In genomic region chrX:37905436-37906147, GRCh38 we compare ENCODE assay signal across 8 cellular contexts. TPM values are rescaled to one million over a fixed set of nuclear protein-coding genes. Genes with fewer than 3 reads are reported as not detected.
DNase-seq lines count a peak whose midpoint lies in the region; ATAC-seq and TF ChIP-seq lines count a peak whose summit lies in the region.

No MANE protein-coding gene starts in this region.

- H3K36me3 ChIP-seq in HCT116 (ENCODE audit: control insufficient read depth in 1 of 2, insufficient read depth in 2 of 2, low read length in 2 of 2): no peaks in the 10 kb centered on the region
- no peaks in the 10 kb centered on the region for H3K36me3 ChIP-seq in WERI-Rb-1
- H3K36me3 ChIP-seq in left ventricle myocardium inferior: no peaks in the 10 kb centered on the region

- peak; percentile 90 for ATAC-seq in HCT116
- ATAC-seq in HG03097 (IDR thresholded peaks at IDR 0.05; ENCODE audit: low FRiP score, unreplicated experiment): no peak
- no peak for ATAC-seq in HG03159 (IDR thresholded peaks at IDR 0.05; ENCODE audit: unreplicated experiment)
- ATAC-seq in GM21526 (IDR thresholded peaks at IDR 0.05; ENCODE audit: low FRiP score, unreplicated experiment): no peak

- H3K4me1 ChIP-seq in HCT116 (ENCODE audit: control insufficient read depth in 1 of 2, insufficient read depth in 2 of 2, low read length in 2 of 2): peaks cover 2 to 16% of the 10 kb centered on the region in 2 experiments; a peak in 2 of 4 replicates
- H3K4me1 ChIP-seq in left ventricle myocardium inferior: no peaks in the 10 kb centered on the region

- H4K20me1 ChIP-seq in HCT116 (ENCODE audit: insufficient read depth): no peaks in the 10 kb centered on the region

- H3K4me3 ChIP-seq in HCT116 (replicated peaks in 1 of 2; ENCODE audit: low read depth in 1 of 2, low read length in 2 of 2) (peak overlapping the region; percentile 16 to 38), WERI-Rb-1 (ENCODE audit: low read depth, low read length) (peak overlapping the region; percentile 25), left ventricle myocardium inferior (peak overlapping the region; percentile 50)

- no peak for DNase-seq in HCT116 (ENCODE audit: low read depth, low spot score)
- peak; percentile 34 for DNase-seq in WERI-Rb-1
- no peak for DNase-seq in left ventricle myocardium inferior
- peak; percentile 3 for DNase-seq in stimulated activated CD8-positive, alpha-beta memory T cell treated with anti-CD3 and anti-CD28 coated beads, Interleukin-4, amount 100 ng/mL, for 24 hours (ENCODE audit: low read depth)

- H3K27ac ChIP-seq in 22Rv1 (no peak overlapping the region), HCT116 (ENCODE audit: low read depth, low read length) (no peak overlapping the region), WERI-Rb-1 (no peak overlapping the region), left ventricle myocardium inferior (replicated peaks) (no peak overlapping the region)

- CTCF ChIA-PET in HCT116 (lab: Charles Lee): no interaction called here

- no peak overlapping the region for H2AFZ ChIP-seq in HCT116 (ENCODE audit: low read depth, low read length, poor library complexity, severe bottlenecking)

- H3K9me3 ChIP-seq in HCT116 (ENCODE audit: control insufficient read depth in 1 of 2, insufficient read depth in 1 of 2, low read depth in 1 of 2, low read length in 2 of 2) (no peaks in the 10 kb centered on the region), WERI-Rb-1 (ENCODE audit: severe bottlenecking) (no peaks in the 10 kb centered on the region), left ventricle myocardium inferior (replicated peaks) (no peaks in the 10 kb centered on the region)

- intact Hi-C loops in HCT116 (cut with micrococcal nuclease): no loop called here
- intact Hi-C loops in left ventricle myocardium inferior (cut with micrococcal nuclease): no loop called here

- H3K79me2 ChIP-seq in HCT116 (ENCODE audit: insufficient read depth, low read length): no peaks in the 10 kb centered on the region

- POLR2A ChIA-PET in HCT116 (lab: Charles Lee): no interaction called here

- BruUV-seq in HCT116 (replicated peaks; lab: Mats Ljungman, UMichigan): no TSS peak

- no peak for TF ChIP-seq POLR2A in HCT116 (IDR thresholded peaks at IDR 0.05; ENCODE audit: borderline replicate concordance, extremely low read depth, insufficient read depth, insufficient read length)

- no peak overlapping the region for H3K9ac ChIP-seq in HCT116 (ENCODE audit: low read length)

- peak overlapping the region; percentile 68 for H3K4me2 ChIP-seq in HCT116 (ENCODE audit: low read length)

- H3K27me3 ChIP-seq in HCT116 (ENCODE audit: insufficient read depth, low read length) (no peaks in the 10 kb centered on the region), WERI-Rb-1 (ENCODE audit: insufficient read depth, low read depth, severe bottlenecking) (peaks cover 20% of the 10 kb centered on the region), left ventricle myocardium inferior (ENCODE audit: low read depth) (peaks cover 9% of the 10 kb centered on the region)

- TF ChIP-seq CTCF in 22Rv1 (IDR thresholded peaks at IDR 0.05) (peak; percentile 33), HCT116 (IDR thresholded peaks at IDR 0.05 in 2 of 3, conservative IDR thresholded peaks at IDR 0.05 in 1 of 3; ENCODE audit: borderline replicate concordance in 1 of 3, insufficient read depth in 1 of 3, low read depth in 2 of 3, low read length in 2 of 3) (peak in 1 of 3 experiments; percentile 23; a peak in 3 of 6 replicates), WERI-Rb-1 (IDR thresholded peaks at IDR 0.05; ENCODE audit: low read depth, low read length) (peak; percentile 56), left ventricle myocardium inferior (IDR thresholded peaks at IDR 0.05; ENCODE audit: borderline replicate concordance) (peak; percentile 26)

- peak; percentile 51 for TF ChIP-seq RAD21 in HCT116 (IDR thresholded peaks at IDR 0.05; ENCODE audit: low read depth)

- H3K9me2 ChIP-seq in HCT116 (ENCODE audit: insufficient read depth): no peaks in the 10 kb centered on the region

- RAD21 ChIA-PET in HCT116 (lab: Charles Lee; ENCODE audit: low non-redundant PET in 1 of 2, low total read pairs in 2 of 2, uncharacterized antibody in 2 of 2, unreplicated experiment in 2 of 2): no interaction called here

TF ChIP-seq in HCT116, 20 proteins besides CTCF, POLR2A, EP300 and RAD21:
- TF ChIP-seq EGR1 (IDR thresholded peaks at IDR 0.05; ENCODE audit: low read depth): no peak
- TF ChIP-seq ZNF274 (IDR thresholded peaks at IDR 0.05; ENCODE audit: low read depth, low read length): no peak
- no peak for TF ChIP-seq POLR2AphosphoS5 (IDR thresholded peaks at IDR 0.05; ENCODE audit: low read depth, low read length)
- TF ChIP-seq, protein P1, sequence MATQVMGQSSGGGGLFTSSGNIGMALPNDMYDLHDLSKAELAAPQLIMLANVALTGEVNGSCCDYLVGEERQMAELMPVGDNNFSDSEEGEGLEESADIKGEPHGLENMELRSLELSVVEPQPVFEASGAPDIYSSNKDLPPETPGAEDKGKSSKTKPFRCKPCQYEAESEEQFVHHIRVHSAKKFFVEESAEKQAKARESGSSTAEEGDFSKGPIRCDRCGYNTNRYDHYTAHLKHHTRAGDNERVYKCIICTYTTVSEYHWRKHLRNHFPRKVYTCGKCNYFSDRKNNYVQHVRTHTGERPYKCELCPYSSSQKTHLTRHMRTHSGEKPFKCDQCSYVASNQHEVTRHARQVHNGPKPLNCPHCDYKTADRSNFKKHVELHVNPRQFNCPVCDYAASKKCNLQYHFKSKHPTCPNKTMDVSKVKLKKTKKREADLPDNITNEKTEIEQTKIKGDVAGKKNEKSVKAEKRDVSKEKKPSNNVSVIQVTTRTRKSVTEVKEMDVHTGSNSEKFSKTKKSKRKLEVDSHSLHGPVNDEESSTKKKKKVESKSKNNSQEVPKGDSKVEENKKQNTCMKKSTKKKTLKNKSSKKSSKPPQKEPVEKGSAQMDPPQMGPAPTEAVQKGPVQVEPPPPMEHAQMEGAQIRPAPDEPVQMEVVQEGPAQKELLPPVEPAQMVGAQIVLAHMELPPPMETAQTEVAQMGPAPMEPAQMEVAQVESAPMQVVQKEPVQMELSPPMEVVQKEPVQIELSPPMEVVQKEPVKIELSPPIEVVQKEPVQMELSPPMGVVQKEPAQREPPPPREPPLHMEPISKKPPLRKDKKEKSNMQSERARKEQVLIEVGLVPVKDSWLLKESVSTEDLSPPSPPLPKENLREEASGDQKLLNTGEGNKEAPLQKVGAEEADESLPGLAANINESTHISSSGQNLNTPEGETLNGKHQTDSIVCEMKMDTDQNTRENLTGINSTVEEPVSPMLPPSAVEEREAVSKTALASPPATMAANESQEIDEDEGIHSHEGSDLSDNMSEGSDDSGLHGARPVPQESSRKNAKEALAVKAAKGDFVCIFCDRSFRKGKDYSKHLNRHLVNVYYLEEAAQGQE (IDR thresholded peaks at IDR 0.05; ENCODE audit: low read depth): no peak
- TF ChIP-seq, protein P2, sequence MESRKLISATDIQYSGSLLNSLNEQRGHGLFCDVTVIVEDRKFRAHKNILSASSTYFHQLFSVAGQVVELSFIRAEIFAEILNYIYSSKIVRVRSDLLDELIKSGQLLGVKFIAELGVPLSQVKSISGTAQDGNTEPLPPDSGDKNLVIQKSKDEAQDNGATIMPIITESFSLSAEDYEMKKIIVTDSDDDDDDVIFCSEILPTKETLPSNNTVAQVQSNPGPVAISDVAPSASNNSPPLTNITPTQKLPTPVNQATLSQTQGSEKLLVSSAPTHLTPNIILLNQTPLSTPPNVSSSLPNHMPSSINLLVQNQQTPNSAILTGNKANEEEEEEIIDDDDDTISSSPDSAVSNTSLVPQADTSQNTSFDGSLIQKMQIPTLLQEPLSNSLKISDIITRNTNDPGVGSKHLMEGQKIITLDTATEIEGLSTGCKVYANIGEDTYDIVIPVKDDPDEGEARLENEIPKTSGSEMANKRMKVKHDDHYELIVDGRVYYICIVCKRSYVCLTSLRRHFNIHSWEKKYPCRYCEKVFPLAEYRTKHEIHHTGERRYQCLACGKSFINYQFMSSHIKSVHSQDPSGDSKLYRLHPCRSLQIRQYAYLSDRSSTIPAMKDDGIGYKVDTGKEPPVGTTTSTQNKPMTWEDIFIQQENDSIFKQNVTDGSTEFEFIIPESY (IDR thresholded peaks at IDR 0.05; ENCODE audit: extremely low read depth, insufficient replicate concordance, low read length): no peak
- TF ChIP-seq ELF1 (IDR thresholded peaks at IDR 0.05; ENCODE audit: borderline replicate concordance, low read depth): no peak
- no peak for TF ChIP-seq YY1 (IDR thresholded peaks at IDR 0.05; ENCODE audit: extremely low read depth, insufficient replicate concordance, low read depth, low read length)
- TF ChIP-seq SRF (IDR thresholded peaks at IDR 0.05; ENCODE audit: low read depth): no peak
- TF ChIP-seq, protein P3, sequence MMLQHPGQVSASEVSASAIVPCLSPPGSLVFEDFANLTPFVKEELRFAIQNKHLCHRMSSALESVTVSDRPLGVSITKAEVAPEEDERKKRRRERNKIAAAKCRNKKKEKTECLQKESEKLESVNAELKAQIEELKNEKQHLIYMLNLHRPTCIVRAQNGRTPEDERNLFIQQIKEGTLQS (IDR thresholded peaks at IDR 0.05): no peak
- TF ChIP-seq CBX3 (IDR thresholded peaks at IDR 0.05; ENCODE audit: low read depth): no peak
- no peak for TF ChIP-seq EZH2phosphoT487 (IDR thresholded peaks at IDR 0.05; ENCODE audit: borderline replicate concordance)
- TF ChIP-seq CEBPB (IDR thresholded peaks at IDR 0.05; ENCODE audit: low read depth): no peak
- TF ChIP-seq, protein P4, sequence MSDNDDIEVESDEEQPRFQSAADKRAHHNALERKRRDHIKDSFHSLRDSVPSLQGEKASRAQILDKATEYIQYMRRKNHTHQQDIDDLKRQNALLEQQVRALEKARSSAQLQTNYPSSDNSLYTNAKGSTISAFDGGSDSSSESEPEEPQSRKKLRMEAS (IDR thresholded peaks at IDR 0.05): no peak
- no peak for TF ChIP-seq FOSL1 (IDR thresholded peaks at IDR 0.05; ENCODE audit: low read depth)
- TF ChIP-seq SP1 (IDR thresholded peaks at IDR 0.05; ENCODE audit: low read depth): no peak
- TF ChIP-seq EZH2 (IDR thresholded peaks at IDR 0.05): no peak
TF ChIP-seq in HCT116: peak in this region for 0.

RNA-seq across cellular contexts. Expression of gene DYNLT3, which starts 58.2 kb away (rescaled TPM):
- total RNA-seq in HCT116 (2021; ENCODE audit: unreplicated experiment) (20.9 TPM), left ventricle myocardium inferior (17.6 TPM)
- 8.7 and 10.0 TPM in 2 replicates for polyA plus RNA-seq in HCT116 (2012)

Comparison
In these comparisons a context has a peak if more than half of its experiments do, and no peak if none do; other contexts are left out.
1. DNase-seq: peak in WERI-Rb-1 (single experiment) and stimulated activated CD8-positive, alpha-beta memory T cell treated with anti-CD3 and anti-CD28 coated beads, Interleukin-4, amount 100 ng/mL, for 24 hours (single experiment); none in HCT116 (single experiment) and left ventricle myocardium inferior (single experiment).
2. Peak in every context shown above with its lines, with median percentiles within 50 percentile points of each other: H3K4me3 ChIP-seq.